In genomic region chr1:179002552-179003345, GRCh38 we compare ENCODE assay signal across 1 cellular context.
A peak's percentile ranks its signal among the peaks of the same experiment; 100 is the strongest.
TF ChIP-seq lines count a peak whose summit lies in the region.

No MANE protein-coding gene starts in this region.

TF ChIP-seq in HepG2, 621 proteins besides CTCF, POLR2A, EP300 and RAD21 (continued from another document):
- TF ChIP-seq, protein P1, sequence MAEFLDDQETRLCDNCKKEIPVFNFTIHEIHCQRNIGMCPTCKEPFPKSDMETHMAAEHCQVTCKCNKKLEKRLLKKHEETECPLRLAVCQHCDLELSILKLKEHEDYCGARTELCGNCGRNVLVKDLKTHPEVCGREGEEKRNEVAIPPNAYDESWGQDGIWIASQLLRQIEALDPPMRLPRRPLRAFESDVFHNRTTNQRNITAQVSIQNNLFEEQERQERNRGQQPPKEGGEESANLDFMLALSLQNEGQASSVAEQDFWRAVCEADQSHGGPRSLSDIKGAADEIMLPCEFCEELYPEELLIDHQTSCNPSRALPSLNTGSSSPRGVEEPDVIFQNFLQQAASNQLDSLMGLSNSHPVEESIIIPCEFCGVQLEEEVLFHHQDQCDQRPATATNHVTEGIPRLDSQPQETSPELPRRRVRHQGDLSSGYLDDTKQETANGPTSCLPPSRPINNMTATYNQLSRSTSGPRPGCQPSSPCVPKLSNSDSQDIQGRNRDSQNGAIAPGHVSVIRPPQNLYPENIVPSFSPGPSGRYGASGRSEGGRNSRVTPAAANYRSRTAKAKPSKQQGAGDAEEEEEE (CRISPR knock-in tag; IDR thresholded peaks at IDR 0.05; ENCODE audit: borderline replicate concordance), result peak; percentile 45; the same call in 1 of the 2 replicates
TF ChIP-seq in HepG2: peak in this region for 117.
